In genomic region chr19:47109177-47109540, GRCh38 we compare ENCODE assay signal across 10 cellular contexts. TPM values are rescaled to one million over a fixed set of nuclear protein-coding genes. Genes with fewer than 3 reads are reported as not detected.
DNase-seq lines count a peak whose midpoint lies in the region; ATAC-seq and TF ChIP-seq lines count a peak whose summit lies in the region.
"Had no signal": no experiment of that assay in that cellular context is flagged by ENCODE, and none has a peak within 500 bp of the region (broad histone marks: within the 10 kb centered on the region; RNA-seq: fewer than 3 reads in every experiment).

No MANE protein-coding gene starts in this region.

- no peak for DNase-seq in activated CD8-positive, alpha-beta memory T cell treated with anti-CD3 and anti-CD28 coated beads, Interleukin-2, amount 10 ng/mL, durations not matched to agents 7 days and 5 days
- no peak for DNase-seq in activated CD8-positive, alpha-beta memory T cell treated with anti-CD3 and anti-CD28 coated beads for 24 hours
- no peak for DNase-seq in ascending aorta (ENCODE audit: low spot score in 2 of 2)
- DNase-seq in thoracic aorta (ENCODE audit: low spot score), result no peak
- no peak for DNase-seq in amniotic stem cell (lab: John Stamatoyannopoulos, UW)
- no peak for DNase-seq in aorta
- DNase-seq in HuH-7.5 (ENCODE audit: low spot score), result no peak
- DNase-seq: NCI-H82 had no signal

- WGBS in liver, result 37% methylated on average over 2 of the region's 2 CpGs
- WGBS in aorta, 2 donors, result 26 to 44% methylated on average over 2 of the region's 2 CpGs

- TF ChIP-seq CTCF in ascending aorta (IDR thresholded peaks at IDR 0.05), result no peak
- TF ChIP-seq CTCF in liver (IDR thresholded peaks at IDR 0.05; ENCODE audit: low read depth, low read length, missing input control), result no peak
- no peak for TF ChIP-seq CTCF in thoracic aorta (IDR thresholded peaks at IDR 0.05)

- peaks cover 60% of the 10 kb centered on the region for H3K4me1 Mint-ChIP-seq in activated CD8-positive, alpha-beta memory T cell treated with anti-CD3 and anti-CD28 coated beads, Interleukin-2, amount 10 ng/mL, durations not matched to agents 7 days and 5 days

- H3K27me3 ChIP-seq in ascending aorta (no peaks in the 10 kb centered on the region), liver (ENCODE audit: control insufficient read depth in 4 of 4, insufficient read depth in 4 of 4, low read length in 3 of 4) (no peaks in the 10 kb centered on the region), thoracic aorta (replicated peaks; ENCODE audit: insufficient read depth) (no peaks in the 10 kb centered on the region), aorta (ENCODE audit: control insufficient read depth in 1 of 2, insufficient read depth in 2 of 2, low read length in 1 of 2) (no peaks in the 10 kb centered on the region)
- H3K27me3 ChIP-seq: cardiac muscle cell had no signal

- peaks cover 49% of the 10 kb centered on the region for H3K36me3 Mint-ChIP-seq in activated CD8-positive, alpha-beta memory T cell treated with anti-CD3 and anti-CD28 coated beads, Interleukin-2, amount 10 ng/mL, durations not matched to agents 7 days and 5 days

- H3K9me3 ChIP-seq in ascending aorta (no peaks in the 10 kb centered on the region), liver (ENCODE audit: control insufficient read depth in 4 of 4, low read length in 3 of 4) (no peaks in the 10 kb centered on the region), thoracic aorta (no peaks in the 10 kb centered on the region), aorta (ENCODE audit: control insufficient read depth, low read length) (no peaks in the 10 kb centered on the region)

- H3K27ac ChIP-seq in ascending aorta, result peak overlapping the region; percentile 100
- peak overlapping the region; percentile 37 to 99 for H3K27ac ChIP-seq in liver (ENCODE audit: low read depth in 1 of 2, low read length in 2 of 2)
- peak overlapping the region; percentile 100 for H3K27ac ChIP-seq in thoracic aorta
- H3K27ac ChIP-seq in aorta (ENCODE audit: low read depth in 1 of 2, low read length in 2 of 2), result no peak overlapping the region

- TF ChIP-seq RAD21 in liver (IDR thresholded peaks at IDR 0.05), result no peak

- peak overlapping the region; percentile 100 for H3K27ac Mint-ChIP-seq in activated CD8-positive, alpha-beta memory T cell treated with anti-CD3 and anti-CD28 coated beads, Interleukin-2, amount 10 ng/mL, durations not matched to agents 7 days and 5 days

- CTCF ChIA-PET in activated CD8-positive, alpha-beta memory T cell treated with anti-CD3 and anti-CD28 coated beads, Interleukin-2, amount 10 ng/mL, durations not matched to agents 7 days and 5 days (lab: Charles Lee), result interaction anchor here (1.4 to 5.3 kb wide), 5 partner anchors 10 to 135 kb away, joined by 3 to 36 read pairs (median 5); no protein-coding TSS in a partner anchor

- no peaks in the 10 kb centered on the region for H3K27me3 Mint-ChIP-seq in activated CD8-positive, alpha-beta memory T cell treated with anti-CD3 and anti-CD28 coated beads, Interleukin-2, amount 10 ng/mL, durations not matched to agents 7 days and 5 days

- ATAC-seq in activated CD8-positive, alpha-beta memory T cell treated with anti-CD3 and anti-CD28 coated beads, Interleukin-2, amount 10 ng/mL, durations not matched to agents 7 days and 5 days, result no peak
- no peak for ATAC-seq in thoracic aorta (ENCODE audit: insufficient number of reproducible peaks, low FRiP score, low read depth)
- ATAC-seq in aorta (ENCODE audit: low FRiP score), result no peak

- intact Hi-C loops in ascending aorta (cut with DNase I) (no loop called here), aorta (cut with DNase I) (no loop called here)

- no peaks in the 10 kb centered on the region for H3K36me3 ChIP-seq in ascending aorta
- peaks cover 0 to 5% (median 2%) of the 10 kb centered on the region in 4 donors for H3K36me3 ChIP-seq in liver (ENCODE audit: control insufficient read depth in 4 of 4, insufficient read depth in 3 of 4, low read depth in 1 of 4, low read length in 3 of 4)
- H3K36me3 ChIP-seq in thoracic aorta, result no peaks in the 10 kb centered on the region
- H3K36me3 ChIP-seq in aorta (ENCODE audit: control insufficient read depth in 1 of 2, insufficient read depth in 2 of 2, low read length in 1 of 2), result no peaks in the 10 kb centered on the region
- H3K36me3 ChIP-seq: cardiac muscle cell had no signal

- H3K9ac ChIP-seq in liver (ENCODE audit: low read depth in 1 of 2, low read length in 2 of 2), result no peak overlapping the region

- peaks cover 8 to 41% of the 10 kb centered on the region in 2 donors for H3K4me1 ChIP-seq in ascending aorta
- H3K4me1 ChIP-seq in liver (ENCODE audit: control insufficient read depth in 4 of 4, insufficient read depth in 4 of 4, low read length in 3 of 4), result peaks cover 2 to 42% (median 17%) of the 10 kb centered on the region in 4 donors
- H3K4me1 ChIP-seq in thoracic aorta (ENCODE audit: control insufficient read depth in 1 of 2, low read depth in 2 of 2), result peaks cover 28 to 48% of the 10 kb centered on the region in 2 donors
- H3K4me1 ChIP-seq in aorta (ENCODE audit: control insufficient read depth in 1 of 2, insufficient read depth in 2 of 2, low read length in 2 of 2), result peaks cover 0 to 3% of the 10 kb centered on the region in 2 donors

- peak overlapping the region; percentile 95 for H3K4me3 Mint-ChIP-seq in activated CD8-positive, alpha-beta memory T cell treated with anti-CD3 and anti-CD28 coated beads, Interleukin-2, amount 10 ng/mL, durations not matched to agents 7 days and 5 days

- H3K4me3 ChIP-seq in ascending aorta (peak overlapping the region; percentile 87 to 97), liver (ENCODE audit: low read depth in 1 of 3, low read length in 3 of 3) (no peak overlapping the region), thoracic aorta (peak overlapping the region; percentile 98), aorta (ENCODE audit: low read length in 2 of 2) (no peak overlapping the region)

- H3K9me3 Mint-ChIP-seq in activated CD8-positive, alpha-beta memory T cell treated with anti-CD3 and anti-CD28 coated beads, Interleukin-2, amount 10 ng/mL, durations not matched to agents 7 days and 5 days (ENCODE audit: low read depth), result no peaks in the 10 kb centered on the region

TF ChIP-seq in liver, 16 proteins besides CTCF, POLR2A, EP300 and RAD21:
- TF ChIP-seq HNF4A (conservative IDR thresholded peaks at IDR 0.05), result peak in 1 of 2 donors; percentile 13
- TF ChIP-seq SP1 (IDR thresholded peaks at IDR 0.05), result no peak
TF ChIP-seq in liver: peak in this region for 1.

RNA-seq across cellular contexts. Expression of gene ZC3H4, which starts 4.4 kb away (rescaled TPM):
- 100 to 1,000 TPM in 1 of 2 experiments, 10 to 100 TPM in 1; 98.9 to 114 TPM for total RNA-seq in activated CD8-positive, alpha-beta memory T cell treated with anti-CD3 and anti-CD28 coated beads, Interleukin-2, amount 10 ng/mL, durations not matched to agents 7 days and 5 days
- total RNA-seq in ascending aorta (24.6 TPM), liver (10 to 100 TPM in 1 of 2 donors, 1 to 10 TPM in 1; 7.7 to 11.8 TPM), thoracic aorta (10 to 100 TPM; 21.9 to 26.0 TPM), aorta (10 to 100 TPM; 33.9 to 34.6 TPM)
- polyA plus RNA-seq in liver (1 to 10 TPM; 2.9 to 4.8 TPM), aorta (10 to 100 TPM in 1 of 2 donors, 1 to 10 TPM in 1; 5.7 to 10.4 TPM)

RNA-seq across cellular contexts. Expression of gene SAE1, which starts 21.5 kb away (rescaled TPM):
- total RNA-seq in activated CD8-positive, alpha-beta memory T cell treated with anti-CD3 and anti-CD28 coated beads, Interleukin-2, amount 10 ng/mL, durations not matched to agents 7 days and 5 days, result 100 to 1,000 TPM; 153 to 171 TPM
- total RNA-seq in ascending aorta (54.4 TPM), liver (10 to 100 TPM; 22.3 to 31.8 TPM), thoracic aorta (10 to 100 TPM; 39.3 to 50.8 TPM), aorta (10 to 100 TPM; 44.5 to 64.9 TPM)
- polyA plus RNA-seq in liver (10 to 100 TPM; 19.0 to 31.7 TPM), aorta (10 to 100 TPM; 49.5 to 59.0 TPM)

Comparison
In these comparisons a context has a peak if more than half of its experiments do, and no peak if none do; other contexts are left out.
1. H3K27ac ChIP-seq: peak in ascending aorta (2 of 2), liver (2 of 2) and thoracic aorta (2 of 2); none in aorta (0 of 2).
2. H3K4me3 ChIP-seq: peak in ascending aorta (2 of 2) and thoracic aorta (single experiment); none in liver (0 of 3) and aorta (0 of 2).